ENCODE assay signal across 7 cellular contexts in the genomic region with DNA sequence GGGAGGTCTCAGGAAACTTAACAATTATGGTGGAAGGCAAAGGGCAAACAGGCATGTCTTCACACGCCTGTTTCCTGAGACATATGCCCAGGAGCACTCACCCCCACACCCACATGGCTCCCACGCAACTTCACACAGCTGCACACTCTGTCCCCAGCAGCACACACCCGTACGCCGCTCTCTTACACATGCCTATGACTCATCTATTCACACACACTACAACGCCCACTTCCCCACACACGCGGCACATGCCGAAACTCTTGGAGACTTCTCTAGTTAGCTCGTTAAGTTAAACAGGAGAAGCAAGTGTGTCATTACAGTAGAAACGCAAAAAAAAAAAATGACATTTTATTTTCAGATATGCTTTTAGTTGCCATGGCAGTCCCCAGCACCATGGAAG.
DNase-seq lines count a peak whose midpoint lies in the region; ATAC-seq and TF ChIP-seq lines count a peak whose summit lies in the region.

No MANE protein-coding gene starts in this region.

- no peaks in the 10 kb centered on the region for H3K36me3 Mint-ChIP-seq in activated naive CD8-positive, alpha-beta T cell treated with anti-CD3 and anti-CD28 coated beads, Interleukin-2, amount 50 U/mL, for 24 hours (ENCODE audit: low read depth)
- no peaks in the 10 kb centered on the region for H3K36me3 Mint-ChIP-seq in nephron progenitor cell (ENCODE audit: low read depth)

- H3K4me1 Mint-ChIP-seq in activated naive CD8-positive, alpha-beta T cell treated with anti-CD3 and anti-CD28 coated beads, Interleukin-2, amount 50 U/mL, for 24 hours, result peaks cover 2% of the 10 kb centered on the region
- H3K4me1 Mint-ChIP-seq in nephron progenitor cell, result no peaks in the 10 kb centered on the region

- no peak overlapping the region for H3K4me3 Mint-ChIP-seq in activated naive CD8-positive, alpha-beta T cell treated with anti-CD3 and anti-CD28 coated beads, Interleukin-2, amount 50 U/mL, for 24 hours
- no peak overlapping the region for H3K4me3 Mint-ChIP-seq in nephron progenitor cell

- no peak for DNase-seq in activated naive CD8-positive, alpha-beta T cell treated with anti-CD3 and anti-CD28 coated beads, Interleukin-2, amount 50 U/mL, for 24 hours
- DNase-seq in nephron progenitor cell, result no peak
- DNase-seq in NCI-H1930 (lab: John Stamatoyannopoulos, UW), result no peak

- H3K27ac Mint-ChIP-seq in activated naive CD8-positive, alpha-beta T cell treated with anti-CD3 and anti-CD28 coated beads, Interleukin-2, amount 50 U/mL, for 24 hours, result no peak overlapping the region
- peak overlapping the region; percentile 1 for H3K27ac Mint-ChIP-seq in nephron progenitor cell

- TF ChIP-seq CTCF in nephron progenitor cell (IDR thresholded peaks at IDR 0.05), result no peak

- peaks cover 10% of the 10 kb centered on the region for H3K27me3 Mint-ChIP-seq in activated naive CD8-positive, alpha-beta T cell treated with anti-CD3 and anti-CD28 coated beads, Interleukin-2, amount 50 U/mL, for 24 hours
- peaks cover 16% of the 10 kb centered on the region for H3K27me3 Mint-ChIP-seq in nephron progenitor cell (ENCODE audit: low read depth, poor library complexity)

- ATAC-seq in GM18498 (IDR thresholded peaks at IDR 0.05; ENCODE audit: unreplicated experiment) (peak; percentile 64), HG02938 (IDR thresholded peaks at IDR 0.05; ENCODE audit: unreplicated experiment) (peak; percentile 75), GM18519 (IDR thresholded peaks at IDR 0.05; ENCODE audit: low FRiP score, unreplicated experiment) (no peak), GM21619 (IDR thresholded peaks at IDR 0.05; ENCODE audit: unreplicated experiment) (no peak)
- ATAC-seq in activated naive CD8-positive, alpha-beta T cell treated with anti-CD3 and anti-CD28 coated beads, Interleukin-2, amount 50 U/mL, for 24 hours, result peak; percentile 33

- H3K9me3 Mint-ChIP-seq in activated naive CD8-positive, alpha-beta T cell treated with anti-CD3 and anti-CD28 coated beads, Interleukin-2, amount 50 U/mL, for 24 hours, result peaks cover 5% of the 10 kb centered on the region
- H3K9me3 Mint-ChIP-seq in nephron progenitor cell, result no peaks in the 10 kb centered on the region

Comparison
In these comparisons a context has a peak if more than half of its experiments do, and no peak if none do; other contexts are left out.
1. ATAC-seq: peak in GM18498 (single experiment), HG02938 (single experiment) and activated naive CD8-positive, alpha-beta T cell treated with anti-CD3 and anti-CD28 coated beads, Interleukin-2, amount 50 U/mL, for 24 hours (single experiment); none in GM18519 (single experiment) and GM21619 (single experiment).